ENCODE assay signal across 9 cellular contexts in the genomic region with DNA sequence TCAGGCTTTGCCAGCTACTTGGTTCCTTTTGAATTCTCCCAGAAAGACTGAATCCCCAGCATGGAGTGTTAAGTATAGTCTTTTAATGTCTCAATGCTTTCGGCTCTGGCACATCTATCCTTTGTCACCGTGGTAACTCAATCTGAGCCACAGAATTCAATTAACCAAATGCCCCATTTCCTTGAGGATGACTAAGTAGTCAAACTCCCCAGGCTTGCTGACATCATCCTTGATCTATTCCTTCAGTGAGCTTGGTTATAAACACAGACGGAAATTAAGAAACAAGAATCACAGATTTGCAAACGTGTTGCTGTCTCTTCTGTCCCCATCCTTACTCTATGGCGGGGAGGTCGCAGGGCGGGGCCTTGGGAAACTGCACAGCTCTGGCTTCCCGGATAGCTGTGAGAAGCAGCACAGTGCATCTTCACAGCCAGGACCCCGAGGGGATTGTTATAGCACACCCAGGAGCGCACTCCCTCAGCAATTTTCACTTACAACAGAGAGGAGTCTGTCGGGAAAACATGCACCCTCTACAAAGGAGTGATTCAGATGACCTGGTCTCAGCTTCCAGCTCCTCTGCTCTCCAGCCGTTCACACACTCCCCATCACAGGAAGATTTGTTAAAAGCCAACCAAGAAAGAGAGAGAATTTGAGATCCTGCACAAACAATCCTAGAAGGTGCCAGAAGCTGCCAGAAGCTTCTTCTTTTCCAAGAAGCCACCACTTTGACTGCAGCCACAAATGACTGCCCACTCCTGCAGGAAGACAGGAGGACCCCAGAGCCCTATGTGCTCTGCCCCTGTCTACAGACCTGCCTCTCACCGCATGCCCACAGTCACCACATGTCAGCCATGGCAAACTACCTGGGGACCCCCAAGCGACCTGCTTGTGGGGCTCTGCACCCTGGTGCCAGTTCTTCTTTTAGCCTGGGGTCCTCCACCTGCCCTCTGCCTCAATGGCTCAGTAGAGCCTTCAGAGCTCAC. TPM values are rescaled to one million over a fixed set of nuclear protein-coding genes. Genes with fewer than 3 reads are reported as not detected.
DNase-seq lines count a peak whose midpoint lies in the region; ATAC-seq and TF ChIP-seq lines count a peak whose summit lies in the region.
"Had no signal": no experiment of that assay in that cellular context is flagged by ENCODE, and none has a peak within 500 bp of the region (broad histone marks: within the 10 kb centered on the region; RNA-seq: fewer than 3 reads in every experiment).

No MANE protein-coding gene starts in this region.

- H3K9ac ChIP-seq in smooth muscle cell (ENCODE audit: low read depth) = peak overlapping the region; percentile 52

- H3K27me3 ChIP-seq in smooth muscle cell (ENCODE audit: low read depth) = no peaks in the 10 kb centered on the region

- WGBS in smooth muscle cell (ENCODE audit: low lambda C conversion rate) = 15% methylated on average over 14 of the region's 14 CpGs

- TF ChIP-seq CTCF in smooth muscle cell (IDR thresholded peaks at IDR 0.05; ENCODE audit: borderline replicate concordance, insufficient read depth, poor library complexity, severe bottlenecking) = no peak

- H3K4me1 ChIP-seq in smooth muscle cell (ENCODE audit: low read depth) = peaks cover 14% of the 10 kb centered on the region

- ATAC-seq in GM18873 (IDR thresholded peaks at IDR 0.05; ENCODE audit: low FRiP score, unreplicated experiment) (no peak), HG02642 (IDR thresholded peaks at IDR 0.05; ENCODE audit: poor library complexity, unreplicated experiment) (no peak)

- H3K4me3 ChIP-seq in smooth muscle cell = peak overlapping the region; percentile 20

- no peaks in the 10 kb centered on the region for H3K79me2 ChIP-seq in smooth muscle cell (ENCODE audit: low read depth)

- DNase-seq in DMS53 (lab: John Stamatoyannopoulos, UW) = peak; percentile 11
- DNase-seq in DMS53 treated with DMSO at 0.1 percent for 48 hours (lab: John Stamatoyannopoulos, UW; ENCODE audit: unreplicated experiment) = no peak
- DNase-seq in SW480 (ENCODE audit: low spot score) = peak; percentile 65
- DNase-seq in foreskin melanocyte = peak; percentile 88
- no peak for DNase-seq in smooth muscle cell (lab: John Stamatoyannopoulos, UW; ENCODE audit: unreplicated experiment)
- DNase-seq in GM19238 (ENCODE audit: insufficient read length, low spot score) = no peak
- DNase-seq: 8988T had no signal

- no peaks in the 10 kb centered on the region for H4K20me1 ChIP-seq in smooth muscle cell (ENCODE audit: low read depth)

- no peaks in the 10 kb centered on the region for H3K9me3 ChIP-seq in smooth muscle cell (replicated peaks; ENCODE audit: low read depth)

- H3K4me2 ChIP-seq in smooth muscle cell = peak overlapping the region; percentile 82

- peaks cover 6% of the 10 kb centered on the region for H3F3A ChIP-seq in smooth muscle cell (ENCODE audit: low read depth)

- peak overlapping the region; percentile 86 for H3K27ac ChIP-seq in smooth muscle cell (ENCODE audit: low read depth)

- no peaks in the 10 kb centered on the region for H3K36me3 ChIP-seq in smooth muscle cell (ENCODE audit: low read depth)

- H2AFZ ChIP-seq in smooth muscle cell (ENCODE audit: low read depth) = peak overlapping the region; percentile 83

RNA-seq across cellular contexts. Expression of a gene that starts 44.9 kb away (rescaled TPM):
- total RNA-seq in smooth muscle cell = 376 and 417 TPM in 2 replicates
- 300 and 324 TPM in 2 replicates for polyA plus RNA-seq in smooth muscle cell

Comparison
In these comparisons a context has a peak if more than half of its experiments do, and no peak if none do; other contexts are left out.
1. DNase-seq: peak in DMS53 (single experiment), SW480 (single experiment) and foreskin melanocyte (single experiment); none in DMS53 treated with DMSO at 0.1 percent for 48 hours (single experiment), smooth muscle cell (single experiment) and GM19238 (single experiment).